12 cellular contexts compared by ENCODE assay signal in the genomic region with DNA sequence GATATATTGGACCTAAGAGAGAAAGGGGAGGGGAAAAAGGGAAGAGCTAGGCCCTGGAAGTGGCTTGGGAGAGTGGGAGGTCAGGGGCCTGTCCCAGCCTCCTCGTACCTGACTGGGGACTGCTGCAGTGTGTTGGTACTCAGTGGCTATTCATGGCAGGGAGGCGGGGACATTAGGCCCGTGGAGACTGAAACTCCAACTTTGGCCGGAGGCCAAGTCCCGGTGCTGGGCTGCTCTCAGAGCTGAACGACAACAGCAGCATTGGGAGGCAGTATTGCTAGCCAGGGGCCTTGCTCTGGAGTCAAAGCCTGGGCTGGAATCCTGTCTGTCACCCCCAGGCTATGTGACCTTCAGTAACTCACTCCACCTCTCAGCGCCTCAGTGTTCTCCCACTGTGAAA. TPM values are rescaled to one million over a fixed set of nuclear protein-coding genes. Genes with fewer than 3 reads are reported as not detected.
DNase-seq lines count a peak whose midpoint lies in the region; ATAC-seq, FAIRE-seq and TF ChIP-seq lines count a peak whose summit lies in the region.
"Had no signal": no experiment of that assay in that cellular context is flagged by ENCODE, and none has a peak within 500 bp of the region (broad histone marks: within the 10 kb centered on the region; RNA-seq: fewer than 3 reads in every experiment).

No MANE protein-coding gene starts in this region.

- H3K4me2 ChIP-seq in BLaER1, result peak overlapping the region; percentile 49

- TF ChIP-seq CTCF in pancreas (IDR thresholded peaks at IDR 0.05), result no peak
- TF ChIP-seq CTCF in foreskin keratinocyte (conservative IDR thresholded peaks at IDR 0.05), result no peak

- ATAC-seq in Right ventricle myocardium superior (ENCODE audit: poor library complexity) (peak; percentile 91), pancreas (peak; percentile 55 to 79 (median 67)), HG03280 (IDR thresholded peaks at IDR 0.05; ENCODE audit: unreplicated experiment) (no peak), foreskin keratinocyte (no peak)
- ATAC-seq: Panc1 had no signal

- H3K4me1 ChIP-seq in BLaER1 (peaks cover 52% of the 10 kb centered on the region), pancreas (no peaks in the 10 kb centered on the region), foreskin keratinocyte (no peaks in the 10 kb centered on the region)

- peak; percentile 82 for DNase-seq in NCI-H345 (lab: John Stamatoyannopoulos, UW)
- peak; percentile 89 for DNase-seq in Right ventricle myocardium superior
- peak in 4 of 6 donors; percentile 68 to 86 (median 71) for DNase-seq in pancreas
- DNase-seq in NOMO-1 treated with DMSO at 0.1 percent for 48 hours (lab: John Stamatoyannopoulos, UW; ENCODE audit: unreplicated experiment), result no peak
- no peak for DNase-seq in stimulated activated CD4-positive, alpha-beta T cell treated with anti-CD3 and anti-CD28 coated beads, Interleukin-2, amount 100 ng/mL, for 48 hours
- no peak for DNase-seq in foreskin keratinocyte
- DNase-seq: activated T-cell treated with anti-CD3 and anti-CD28 coated beads, Interleukin-2, amount 50 U/mL, for 1 hour had no signal

- 33 to 40% methylated on average over 5 to 7 of the region's 7 CpGs for WGBS in pancreas, 2 donors

- H3K9ac ChIP-seq in BLaER1, result no peak overlapping the region

- intact Hi-C loops in Right ventricle myocardium superior (cut with DNase I), result no loop called here
- intact Hi-C loops in pancreas (cut with DNase I), result no loop called here

- H3K36me3 ChIP-seq in BLaER1 (peaks cover 96% of the 10 kb centered on the region), pancreas (no peaks in the 10 kb centered on the region)

- no peak for FAIRE-seq in pancreas (lab: Jason Lieb, UNC)
- FAIRE-seq: TTC549 had no signal

- H4K20me1 ChIP-seq in BLaER1, result peaks cover 92% of the 10 kb centered on the region

- H3K9me3 ChIP-seq in BLaER1 (no peaks in the 10 kb centered on the region), pancreas (no peaks in the 10 kb centered on the region)

- H3K27me3 ChIP-seq in BLaER1 (no peaks in the 10 kb centered on the region), pancreas (no peaks in the 10 kb centered on the region), foreskin keratinocyte (peaks cover 9% of the 10 kb centered on the region)

- H3K27ac ChIP-seq in BLaER1, result no peak overlapping the region
- H3K27ac ChIP-seq in pancreas, result no peak overlapping the region
- H3K27ac ChIP-seq in foreskin keratinocyte, result no peak overlapping the region

- no peak overlapping the region for H3K4me3 ChIP-seq in BLaER1
- no peak overlapping the region for H3K4me3 ChIP-seq in pancreas

RNA-seq across cellular contexts. Expression of a gene that starts 37.8 kb away (rescaled TPM):
- total RNA-seq in Right ventricle myocardium superior (28.8 TPM), pancreas (1 to 10 TPM; 2.8 to 7.8 (median 4.2) TPM), foreskin keratinocyte (4.2 and 5.1 TPM in 2 replicates)
- polyA plus RNA-seq in pancreas (1 to 10 TPM; 3.4 to 4.5 TPM), foreskin keratinocyte (1.9 and 2.0 TPM in 2 replicates)
- polyA plus RNA-seq: CD14-positive monocyte had no signal

Comparison
In these comparisons a context has a peak if more than half of its experiments do, and no peak if none do; other contexts are left out.
1. DNase-seq: peak in NCI-H345 (single experiment), Right ventricle myocardium superior (single experiment) and pancreas (4 of 6); none in NOMO-1 treated with DMSO at 0.1 percent for 48 hours (single experiment), stimulated activated CD4-positive, alpha-beta T cell treated with anti-CD3 and anti-CD28 coated beads, Interleukin-2, amount 100 ng/mL, for 48 hours (0 of 2) and foreskin keratinocyte (0 of 2).
2. ATAC-seq: peak in Right ventricle myocardium superior (single experiment) and pancreas (4 of 4); none in HG03280 (single experiment) and foreskin keratinocyte (single experiment).